Comparison of ENCODE assay signal across 3 cellular contexts in genomic region chr1:231480008-231480407, GRCh38.
TF ChIP-seq lines count a peak whose summit lies in the region.

No MANE protein-coding gene starts in this region.

TF ChIP-seq in A549, 52 proteins besides CTCF, POLR2A, EP300 and RAD21:
- TF ChIP-seq ZC3H11A (IDR thresholded peaks at IDR 0.05) (no peak), HDAC2 (IDR thresholded peaks at IDR 0.05) (0 out of 2 replicates have a peak, but pooled peaks have one; percentile 41)

TF ChIP-seq in HEK293, 187 proteins besides CTCF, POLR2A, EP300 and RAD21:
- no peak for TF ChIP-seq RBAK (tag by site-specific recombination; IDR thresholded peaks at IDR 0.05)
- no peak for TF ChIP-seq ZNF707 (tag by site-specific recombination; IDR thresholded peaks at IDR 0.05)
- no peak for TF ChIP-seq ZNF169 (tag by site-specific recombination; IDR thresholded peaks at IDR 0.05)
- TF ChIP-seq ZNF426 (tag by site-specific recombination; IDR thresholded peaks at IDR 0.05), result no peak
- TF ChIP-seq ZNF768 (tag by site-specific recombination; IDR thresholded peaks at IDR 0.05), result no peak
- TF ChIP-seq PRDM1 (tag by site-specific recombination; IDR thresholded peaks at IDR 0.05), result no peak
- no peak for TF ChIP-seq KLF9 (tag by site-specific recombination; IDR thresholded peaks at IDR 0.05; ENCODE audit: low read depth)
- TF ChIP-seq ZNF280D (tag by site-specific recombination; IDR thresholded peaks at IDR 0.05), result peak; percentile 72; the same call in 1 of the 2 replicates
- TF ChIP-seq ZNF146 (tag by site-specific recombination; IDR thresholded peaks at IDR 0.05), result peak; percentile 93
- no peak for TF ChIP-seq BCL11B (tag by site-specific recombination; IDR thresholded peaks at IDR 0.05; ENCODE audit: low read depth)
- no peak for TF ChIP-seq TCF7L2 (IDR thresholded peaks at IDR 0.05; ENCODE audit: borderline replicate concordance, low read depth, low read length)
- no peak for TF ChIP-seq ZNF26 (tag by site-specific recombination; IDR thresholded peaks at IDR 0.05)
- TF ChIP-seq MYNN (tag by site-specific recombination; IDR thresholded peaks at IDR 0.05; ENCODE audit: borderline replicate concordance), result no peak
- TF ChIP-seq REPIN1 (tag by site-specific recombination; IDR thresholded peaks at IDR 0.05; ENCODE audit: low read depth), result no peak

TF ChIP-seq in H1, 55 proteins besides CTCF, POLR2A, EP300 and RAD21:
- TF ChIP-seq KDM1A (IDR thresholded peaks at IDR 0.05; ENCODE audit: borderline replicate concordance, low read length) (peak; percentile 82), YY1 (IDR thresholded peaks at IDR 0.05; ENCODE audit: low read depth, low read length) (no peak), POLR2AphosphoS5 (IDR thresholded peaks at IDR 0.05; ENCODE audit: low read depth, low read length) (no peak), E2F6 (IDR thresholded peaks at IDR 0.05) (no peak)
TF ChIP-seq in H1: peak in this region for 1.
